In the genomic region with DNA sequence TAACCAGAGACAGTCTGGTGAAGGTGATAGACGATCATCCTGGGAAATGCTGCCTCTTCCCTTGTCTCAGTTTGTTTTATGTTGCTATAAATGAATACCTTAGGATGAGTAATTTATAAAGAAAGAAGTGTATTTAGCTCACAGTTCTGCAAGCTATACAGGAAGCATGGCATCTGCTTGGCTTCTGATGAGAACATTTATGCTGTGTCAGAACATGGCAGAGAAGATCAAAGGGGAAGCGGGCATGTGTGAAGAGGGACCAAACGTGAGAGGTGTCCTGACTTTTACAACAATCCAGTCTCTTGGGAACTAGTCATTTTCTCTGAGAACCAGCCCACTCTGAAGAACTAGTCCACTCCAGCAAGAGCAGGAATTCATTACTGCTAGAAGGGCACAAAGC, we compare ENCODE assay signal across 2 cellular contexts.
TF ChIP-seq lines count a peak whose summit lies in the region.

No MANE protein-coding gene starts in this region.

TF ChIP-seq in SK-N-SH treated with all-trans-retinoic acid at 6 μM for 48 hours, 23 proteins besides CTCF, POLR2A, EP300 and RAD21 (continued from another document):
- TF ChIP-seq, protein P1, sequence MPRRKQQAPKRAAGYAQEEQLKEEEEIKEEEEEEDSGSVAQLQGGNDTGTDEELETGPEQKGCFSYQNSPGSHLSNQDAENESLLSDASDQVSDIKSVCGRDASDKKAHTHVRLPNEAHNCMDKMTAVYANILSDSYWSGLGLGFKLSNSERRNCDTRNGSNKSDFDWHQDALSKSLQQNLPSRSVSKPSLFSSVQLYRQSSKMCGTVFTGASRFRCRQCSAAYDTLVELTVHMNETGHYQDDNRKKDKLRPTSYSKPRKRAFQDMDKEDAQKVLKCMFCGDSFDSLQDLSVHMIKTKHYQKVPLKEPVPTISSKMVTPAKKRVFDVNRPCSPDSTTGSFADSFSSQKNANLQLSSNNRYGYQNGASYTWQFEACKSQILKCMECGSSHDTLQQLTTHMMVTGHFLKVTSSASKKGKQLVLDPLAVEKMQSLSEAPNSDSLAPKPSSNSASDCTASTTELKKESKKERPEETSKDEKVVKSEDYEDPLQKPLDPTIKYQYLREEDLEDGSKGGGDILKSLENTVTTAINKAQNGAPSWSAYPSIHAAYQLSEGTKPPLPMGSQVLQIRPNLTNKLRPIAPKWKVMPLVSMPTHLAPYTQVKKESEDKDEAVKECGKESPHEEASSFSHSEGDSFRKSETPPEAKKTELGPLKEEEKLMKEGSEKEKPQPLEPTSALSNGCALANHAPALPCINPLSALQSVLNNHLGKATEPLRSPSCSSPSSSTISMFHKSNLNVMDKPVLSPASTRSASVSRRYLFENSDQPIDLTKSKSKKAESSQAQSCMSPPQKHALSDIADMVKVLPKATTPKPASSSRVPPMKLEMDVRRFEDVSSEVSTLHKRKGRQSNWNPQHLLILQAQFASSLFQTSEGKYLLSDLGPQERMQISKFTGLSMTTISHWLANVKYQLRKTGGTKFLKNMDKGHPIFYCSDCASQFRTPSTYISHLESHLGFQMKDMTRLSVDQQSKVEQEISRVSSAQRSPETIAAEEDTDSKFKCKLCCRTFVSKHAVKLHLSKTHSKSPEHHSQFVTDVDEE (CRISPR knock-in tag; IDR thresholded peaks at IDR 0.05): no peak
- TF ChIP-seq, protein P2, sequence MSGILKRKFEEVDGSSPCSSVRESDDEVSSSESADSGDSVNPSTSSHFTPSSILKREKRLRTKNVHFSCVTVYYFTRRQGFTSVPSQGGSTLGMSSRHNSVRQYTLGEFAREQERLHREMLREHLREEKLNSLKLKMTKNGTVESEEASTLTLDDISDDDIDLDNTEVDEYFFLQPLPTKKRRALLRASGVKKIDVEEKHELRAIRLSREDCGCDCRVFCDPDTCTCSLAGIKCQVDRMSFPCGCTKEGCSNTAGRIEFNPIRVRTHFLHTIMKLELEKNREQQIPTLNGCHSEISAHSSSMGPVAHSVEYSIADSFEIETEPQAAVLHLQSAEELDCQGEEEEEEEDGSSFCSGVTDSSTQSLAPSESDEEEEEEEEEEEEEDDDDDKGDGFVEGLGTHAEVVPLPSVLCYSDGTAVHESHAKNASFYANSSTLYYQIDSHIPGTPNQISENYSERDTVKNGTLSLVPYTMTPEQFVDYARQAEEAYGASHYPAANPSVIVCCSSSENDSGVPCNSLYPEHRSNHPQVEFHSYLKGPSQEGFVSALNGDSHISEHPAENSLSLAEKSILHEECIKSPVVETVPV (CRISPR knock-in tag; IDR thresholded peaks at IDR 0.05): no peak
- no peak for TF ChIP-seq OSR1 (CRISPR knock-in tag; IDR thresholded peaks at IDR 0.05)
- TF ChIP-seq ZC3H10 (CRISPR knock-in tag; IDR thresholded peaks at IDR 0.05): no peak
- TF ChIP-seq ARNTL (CRISPR knock-in tag; IDR thresholded peaks at IDR 0.05; ENCODE audit: borderline replicate concordance, low read depth): no peak
- TF ChIP-seq RARB (CRISPR knock-in tag; IDR thresholded peaks at IDR 0.05): no peak
- TF ChIP-seq, protein P3, sequence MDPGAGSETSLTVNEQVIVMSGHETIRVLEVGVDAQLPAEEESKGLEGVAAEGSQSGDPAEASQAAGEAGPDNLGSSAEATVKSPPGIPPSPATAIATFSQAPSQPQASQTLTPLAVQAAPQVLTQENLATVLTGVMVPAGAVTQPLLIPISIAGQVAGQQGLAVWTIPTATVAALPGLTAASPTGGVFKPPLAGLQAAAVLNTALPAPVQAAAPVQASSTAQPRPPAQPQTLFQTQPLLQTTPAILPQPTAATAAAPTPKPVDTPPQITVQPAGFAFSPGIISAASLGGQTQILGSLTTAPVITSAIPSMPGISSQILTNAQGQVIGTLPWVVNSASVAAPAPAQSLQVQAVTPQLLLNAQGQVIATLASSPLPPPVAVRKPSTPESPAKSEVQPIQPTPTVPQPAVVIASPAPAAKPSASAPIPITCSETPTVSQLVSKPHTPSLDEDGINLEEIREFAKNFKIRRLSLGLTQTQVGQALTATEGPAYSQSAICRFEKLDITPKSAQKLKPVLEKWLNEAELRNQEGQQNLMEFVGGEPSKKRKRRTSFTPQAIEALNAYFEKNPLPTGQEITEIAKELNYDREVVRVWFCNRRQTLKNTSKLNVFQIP (CRISPR knock-in tag; IDR thresholded peaks at IDR 0.05; ENCODE audit: borderline replicate concordance, low read depth): no peak
- no peak for TF ChIP-seq ZNF565 (CRISPR knock-in tag; conservative IDR thresholded peaks at IDR 0.05; ENCODE audit: low read depth)
- TF ChIP-seq PPARA (CRISPR knock-in tag; IDR thresholded peaks at IDR 0.05; ENCODE audit: borderline replicate concordance): no peak
- TF ChIP-seq, protein P4, sequence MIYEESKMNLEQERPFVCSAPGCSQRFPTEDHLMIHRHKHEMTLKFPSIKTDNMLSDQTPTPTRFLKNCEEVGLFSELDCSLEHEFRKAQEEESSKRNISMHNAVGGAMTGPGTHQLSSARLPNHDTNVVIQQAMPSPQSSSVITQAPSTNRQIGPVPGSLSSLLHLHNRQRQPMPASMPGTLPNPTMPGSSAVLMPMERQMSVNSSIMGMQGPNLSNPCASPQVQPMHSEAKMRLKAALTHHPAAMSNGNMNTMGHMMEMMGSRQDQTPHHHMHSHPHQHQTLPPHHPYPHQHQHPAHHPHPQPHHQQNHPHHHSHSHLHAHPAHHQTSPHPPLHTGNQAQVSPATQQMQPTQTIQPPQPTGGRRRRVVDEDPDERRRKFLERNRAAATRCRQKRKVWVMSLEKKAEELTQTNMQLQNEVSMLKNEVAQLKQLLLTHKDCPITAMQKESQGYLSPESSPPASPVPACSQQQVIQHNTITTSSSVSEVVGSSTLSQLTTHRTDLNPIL (CRISPR knock-in tag; IDR thresholded peaks at IDR 0.05; ENCODE audit: low read depth): no peak
- TF ChIP-seq SNAI2 (CRISPR knock-in tag; IDR thresholded peaks at IDR 0.05): no peak
- no peak for TF ChIP-seq TCF4 (CRISPR knock-in tag; IDR thresholded peaks at IDR 0.05; ENCODE audit: borderline replicate concordance)
- no peak for TF ChIP-seq ESRRG (CRISPR knock-in tag; IDR thresholded peaks at IDR 0.05)
- TF ChIP-seq BACH2 (CRISPR knock-in tag; IDR thresholded peaks at IDR 0.05; ENCODE audit: borderline replicate concordance): no peak

TF ChIP-seq in SK-N-SH, 30 proteins besides CTCF, POLR2A, EP300 and RAD21 (continued from another document):
- TF ChIP-seq, protein P5, sequence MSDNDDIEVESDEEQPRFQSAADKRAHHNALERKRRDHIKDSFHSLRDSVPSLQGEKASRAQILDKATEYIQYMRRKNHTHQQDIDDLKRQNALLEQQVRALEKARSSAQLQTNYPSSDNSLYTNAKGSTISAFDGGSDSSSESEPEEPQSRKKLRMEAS (IDR thresholded peaks at IDR 0.05; ENCODE audit: low read depth): no peak
- no peak for TF ChIP-seq SMC3 (IDR thresholded peaks at IDR 0.05; ENCODE audit: low read depth, low read length)
